In genomic region chr14:26966942-26967341, GRCh38 we compare ENCODE assay signal across 17 cellular contexts.
DNase-seq lines count a peak whose midpoint lies in the region; ATAC-seq, FAIRE-seq and TF ChIP-seq lines count a peak whose summit lies in the region.
"Had no signal": no experiment of that assay in that cellular context is flagged by ENCODE, and none has a peak within 500 bp of the region (broad histone marks: within the 10 kb centered on the region; RNA-seq: fewer than 3 reads in every experiment).

No MANE protein-coding gene starts in this region.

- no peaks in the 10 kb centered on the region for H3K27me3 ChIP-seq in RWPE2 (ENCODE audit: insufficient read depth, poor library complexity, severe bottlenecking)
- no peaks in the 10 kb centered on the region for H3K27me3 ChIP-seq in foreskin keratinocyte
- H3K27me3 ChIP-seq: heart left ventricle, transverse colon had no signal

- intact Hi-C loops in kidney (cut with DNase I): no loop called here

- FAIRE-seq in kidney (lab: Jason Lieb, UNC): no peak

- H3K36me3 ChIP-seq in RWPE2 (ENCODE audit: low read depth): no peaks in the 10 kb centered on the region
- H3K36me3 ChIP-seq in kidney (ENCODE audit: control insufficient read depth in 1 of 2, insufficient read depth in 2 of 2, low read length in 2 of 2): no peaks in the 10 kb centered on the region
- H3K36me3 ChIP-seq: heart left ventricle, transverse colon had no signal

- H3K9ac ChIP-seq in kidney (ENCODE audit: low read length in 2 of 2): no peak overlapping the region

- ATAC-seq in RWPE2 (ENCODE audit: low read depth): peak; percentile 51; the same call in 2 of the 3 replicates
- ATAC-seq in foreskin keratinocyte: peak; percentile 97
- no peak for ATAC-seq in GM21717 (IDR thresholded peaks at IDR 0.05; ENCODE audit: unreplicated experiment)
- ATAC-seq: activated T-cell treated with anti-CD3 and anti-CD28 coated beads, Interleukin-2, amount 50 U/mL, for 72 hours had no signal

- no peak for TF ChIP-seq CTCF in RWPE2 (IDR thresholded peaks at IDR 0.05; ENCODE audit: poor library complexity, severe bottlenecking)
- no peak for TF ChIP-seq CTCF in foreskin keratinocyte (conservative IDR thresholded peaks at IDR 0.05)
- no peak for TF ChIP-seq CTCF in kidney (IDR thresholded peaks at IDR 0.05; ENCODE audit: borderline replicate concordance, extremely low read depth, insufficient read depth)

- peak; percentile 65 for DNase-seq in COLO829 (ENCODE audit: low spot score)
- no peak for DNase-seq in RWPE2 (ENCODE audit: low spot score)
- DNase-seq in foreskin keratinocyte: peak; percentile 78 to 93
- DNase-seq in pons (ENCODE audit: low spot score): peak; percentile 75
- no peak for DNase-seq in H4 (ENCODE audit: low spot score)
- DNase-seq in NCI-H2029 (lab: John Stamatoyannopoulos, UW): no peak
- DNase-seq in kidney: no peak
- DNase-seq: activated CD4-positive, alpha-beta T cell treated with anti-CD3 and anti-CD28 coated beads, Interleukin-2, amount 10 ng/mL, durations not matched to agents 24 days and 14 days; activated T-cell treated with anti-CD3 and anti-CD28 coated beads, Interleukin-2, amount 50 U/mL, for 72 hours; DMS79; heart left ventricle; IMR-90; NCI-H1048; OCI-M1; transverse colon had no signal

- no peak overlapping the region for H3K4me3 ChIP-seq in RWPE2 (ENCODE audit: severe bottlenecking)
- no peak overlapping the region for H3K4me3 ChIP-seq in kidney (ENCODE audit: low read length in 2 of 2)
- H3K4me3 ChIP-seq: heart left ventricle, lung, transverse colon had no signal

- H3K9me3 ChIP-seq in RWPE2 (ENCODE audit: severe bottlenecking): no peaks in the 10 kb centered on the region
- H3K9me3 ChIP-seq in kidney (ENCODE audit: control insufficient read depth in 1 of 2, low read length in 2 of 2): no peaks in the 10 kb centered on the region
- H3K9me3 ChIP-seq: heart left ventricle, transverse colon had no signal

- H3K4me1 ChIP-seq in RWPE2 (ENCODE audit: insufficient read depth, poor library complexity, severe bottlenecking) (no peaks in the 10 kb centered on the region), foreskin keratinocyte (no peaks in the 10 kb centered on the region), kidney (ENCODE audit: control insufficient read depth in 1 of 2, insufficient read depth in 1 of 2, low read depth in 1 of 2, low read length in 2 of 2) (peaks cover 0 to 2% of the 10 kb centered on the region in 2 donors)
- H3K4me1 ChIP-seq: heart left ventricle, transverse colon had no signal

- H3K27ac ChIP-seq in RWPE2 (ENCODE audit: poor library complexity, severe bottlenecking): no peak overlapping the region
- no peak overlapping the region for H3K27ac ChIP-seq in foreskin keratinocyte
- H3K27ac ChIP-seq in kidney (ENCODE audit: low read depth in 2 of 2, low read length in 2 of 2): no peak overlapping the region
- H3K27ac ChIP-seq: heart left ventricle, transverse colon had no signal

Comparison
In these comparisons a context has a peak if more than half of its experiments do, and no peak if none do; other contexts are left out.
1. DNase-seq: peak in COLO829 (single experiment), foreskin keratinocyte (2 of 2) and pons (single experiment); none in RWPE2 (single experiment), H4 (single experiment), NCI-H2029 (single experiment) and kidney (single experiment).